8 cellular contexts compared by ENCODE assay signal in genomic region chr4:37826282-37827029, GRCh38. TPM values are rescaled to one million over a fixed set of nuclear protein-coding genes. Genes with fewer than 3 reads are reported as not detected.
DNase-seq lines count a peak whose midpoint lies in the region; ATAC-seq and TF ChIP-seq lines count a peak whose summit lies in the region.

Gene PGM2, plus strand, starts transcription at chr4:37826686. Its CDS starts 47 bp downstream, at chr4:37826733.

- H3K27me3 ChIP-seq in colonic mucosa, result no peaks in the 10 kb centered on the region

- H3K9ac ChIP-seq in colonic mucosa (ENCODE audit: low read depth in 2 of 2, low read length in 2 of 2), result peak within 1 kb of the TSS; percentile 86 to 93

- peaks cover 6% of the 10 kb centered on the region for H3K36me3 ChIP-seq in colonic mucosa

- no peak for TF ChIP-seq CTCF in colonic mucosa (IDR thresholded peaks at IDR 0.05)

- no peaks in the 10 kb centered on the region for H3K9me3 ChIP-seq in colonic mucosa

- H3K27ac ChIP-seq in colonic mucosa, result peak within 1 kb of the TSS; percentile 68

- ATAC-seq in GM19025 (IDR thresholded peaks at IDR 0.05; ENCODE audit: low read depth, unreplicated experiment) (peak; percentile 98), HG03280 (IDR thresholded peaks at IDR 0.05; ENCODE audit: unreplicated experiment) (peak; percentile 98)

- peak within 1 kb of the TSS; percentile 99 for H3K4me3 ChIP-seq in colonic mucosa

- intact Hi-C loops in colonic mucosa (cut with DNase I), result no loop called here

- DNase-seq in AG20443 (ENCODE audit: low spot score) (peak; percentile 95), NCI-H446 treated with DMSO at 0.1 percent for 48 hours (lab: John Stamatoyannopoulos, UW) (peak; percentile 40), colonic mucosa (peak; percentile 94), left kidney (ENCODE audit: low read depth, low spot score) (peak; percentile 96)
- DNase-seq in activated CD4-positive, alpha-beta T cell treated with anti-CD3 and anti-CD28 coated beads for 4 hours, result peak; percentile 90
- DNase-seq in stimulated activated CD4-positive, alpha-beta T cell treated with anti-CD3 and anti-CD28 coated beads, Interleukin-2, amount 100 ng/mL, for 4 hours (ENCODE audit: low read depth), result peak; percentile 91

- H3K4me1 ChIP-seq in colonic mucosa, result no peaks in the 10 kb centered on the region

RNA-seq across cellular contexts. Expression of gene PGM2, which starts in this region (rescaled TPM):
- total RNA-seq in colonic mucosa, result 10 to 100 TPM; 32.6 to 37.2 TPM

Comparison
In these comparisons a context has a peak if more than half of its experiments do, and no peak if none do; other contexts are left out.
1. Peak in every context shown above with its lines: DNase-seq, ATAC-seq, H3K4me3 ChIP-seq and H3K27ac ChIP-seq.
2. DNase-seq: peak in every context shown above with its lines; median percentile 96 in left kidney; 95 in AG20443; 94 in colonic mucosa; 91 in stimulated activated CD4-positive, alpha-beta T cell treated with anti-CD3 and anti-CD28 coated beads, Interleukin-2, amount 100 ng/mL, for 4 hours; 90 in activated CD4-positive, alpha-beta T cell treated with anti-CD3 and anti-CD28 coated beads for 4 hours; 40 in NCI-H446 treated with DMSO at 0.1 percent for 48 hours.